ENCODE assay signal across 1 cellular context in the genomic region with DNA sequence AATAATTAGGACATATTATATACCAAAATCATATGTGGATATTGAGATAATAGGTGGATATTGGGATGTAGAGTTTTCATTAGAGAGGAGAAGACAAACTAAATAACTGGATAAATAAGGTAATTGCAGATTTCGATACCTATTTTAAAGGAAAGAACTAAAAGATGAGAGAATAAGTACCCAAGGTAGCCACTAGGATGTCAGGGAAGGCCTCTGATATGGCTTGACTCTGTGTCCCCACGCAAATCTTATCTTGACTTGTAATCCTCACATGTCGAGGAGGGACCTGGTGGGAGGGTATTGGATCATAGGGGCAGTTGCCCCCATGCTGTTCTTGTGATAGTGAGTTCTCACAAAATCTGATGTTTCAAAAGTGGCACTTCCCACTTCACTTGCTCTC.
TF ChIP-seq lines count a peak whose summit lies in the region.

No MANE protein-coding gene starts in this region.

TF ChIP-seq in K562, 482 proteins besides CTCF, POLR2A, EP300 and RAD21 (continued from another document):
- TF ChIP-seq, protein P1, sequence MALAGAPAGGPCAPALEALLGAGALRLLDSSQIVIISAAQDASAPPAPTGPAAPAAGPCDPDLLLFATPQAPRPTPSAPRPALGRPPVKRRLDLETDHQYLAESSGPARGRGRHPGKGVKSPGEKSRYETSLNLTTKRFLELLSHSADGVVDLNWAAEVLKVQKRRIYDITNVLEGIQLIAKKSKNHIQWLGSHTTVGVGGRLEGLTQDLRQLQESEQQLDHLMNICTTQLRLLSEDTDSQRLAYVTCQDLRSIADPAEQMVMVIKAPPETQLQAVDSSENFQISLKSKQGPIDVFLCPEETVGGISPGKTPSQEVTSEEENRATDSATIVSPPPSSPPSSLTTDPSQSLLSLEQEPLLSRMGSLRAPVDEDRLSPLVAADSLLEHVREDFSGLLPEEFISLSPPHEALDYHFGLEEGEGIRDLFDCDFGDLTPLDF (CRISPR knock-in tag; IDR thresholded peaks at IDR 0.05): no peak
TF ChIP-seq in K562: peak in this region for 1.
